ENCODE assay signal across 1 cellular context in the genomic region with DNA sequence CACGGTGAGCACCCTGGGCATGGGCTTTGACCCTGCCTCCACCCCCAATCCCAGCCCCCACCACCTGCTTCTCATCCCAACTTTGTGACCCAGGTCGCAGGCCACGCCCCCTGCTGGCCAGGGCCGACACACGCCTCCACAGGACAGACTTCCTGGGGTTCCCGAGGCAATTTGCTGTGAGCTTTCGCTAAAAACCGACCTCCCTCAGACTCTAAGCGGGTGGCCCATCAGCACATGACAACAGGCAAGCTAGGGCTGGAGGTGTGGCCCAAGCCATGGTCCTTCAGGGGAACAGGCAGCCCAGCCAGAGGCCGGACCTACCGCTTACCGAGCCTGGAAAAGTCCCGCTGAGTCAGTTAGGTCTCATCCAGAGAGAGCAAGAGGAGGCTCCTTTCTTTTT.
TF ChIP-seq lines count a peak whose summit lies in the region.

No MANE protein-coding gene starts in this region.

TF ChIP-seq in GM12878, 131 proteins besides CTCF, POLR2A, EP300 and RAD21:
- no peak for TF ChIP-seq FOXK2 (IDR thresholded peaks at IDR 0.05)
- TF ChIP-seq SMC3 (IDR thresholded peaks at IDR 0.05; ENCODE audit: borderline replicate concordance, low read length): 0 out of 2 replicates have a peak, but pooled peaks have one; percentile 30
